ENCODE assay signal across 16 cellular contexts in the genomic region with DNA sequence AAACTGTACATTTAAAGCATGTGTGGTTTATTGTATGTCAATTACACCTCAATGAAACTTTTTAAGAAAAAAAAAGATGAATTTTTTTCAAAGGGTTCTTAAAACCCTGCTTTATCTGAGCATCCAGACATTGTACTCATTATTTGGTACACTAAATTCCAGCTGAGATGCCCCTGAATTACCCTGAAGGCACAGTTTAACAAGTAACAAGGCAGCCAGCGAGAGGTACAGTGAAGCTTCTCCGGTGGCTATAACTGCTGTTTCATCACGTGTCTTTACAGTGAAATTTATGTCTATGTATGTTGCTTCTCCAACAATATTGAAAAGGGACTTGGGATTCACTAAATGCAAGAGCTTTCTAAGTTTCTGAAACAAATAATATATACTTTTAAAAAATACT. TPM values are rescaled to one million over a fixed set of nuclear protein-coding genes. Genes with fewer than 3 reads are reported as not detected.
DNase-seq lines count a peak whose midpoint lies in the region; ATAC-seq and TF ChIP-seq lines count a peak whose summit lies in the region.
"Had no signal": no experiment of that assay in that cellular context is flagged by ENCODE, and none has a peak within 500 bp of the region (broad histone marks: within the 10 kb centered on the region; RNA-seq: fewer than 3 reads in every experiment).

No MANE protein-coding gene starts in this region.

- peak overlapping the region; percentile 7 for H3K4me2 ChIP-seq in neural progenitor cell

- no peak overlapping the region for H3K4me3 ChIP-seq in neural progenitor cell
- H3K4me3 ChIP-seq: HAP-1 had no signal

- H3K9me3 Mint-ChIP-seq in neural progenitor cell = no peaks in the 10 kb centered on the region
- peaks cover 2% of the 10 kb centered on the region for H3K9me3 Mint-ChIP-seq in glutamatergic neuron (ENCODE audit: unreplicated experiment)
- H3K9me3 Mint-ChIP-seq: T-helper 2 cell treated with Interferon-gamma antibody and Interleukin-4, amounts not matched to agents 5 μg/mL and 100 μg/mL, for 36 hours had no signal

- peaks cover 64% of the 10 kb centered on the region for H3K4me1 ChIP-seq in neural progenitor cell

- no peak overlapping the region for H3K27ac Mint-ChIP-seq in neural progenitor cell
- no peak overlapping the region for H3K27ac Mint-ChIP-seq in glutamatergic neuron (ENCODE audit: unreplicated experiment)
- H3K27ac Mint-ChIP-seq: CD8-positive, alpha-beta memory T cell; T-helper 2 cell treated with Interferon-gamma antibody and Interleukin-4, amounts not matched to agents 5 μg/mL and 100 μg/mL, for 36 hours had no signal

- H3K27ac ChIP-seq in caudate nucleus (ENCODE audit: low read depth, low read length) = peak overlapping the region; percentile 24
- H3K27ac ChIP-seq in neural progenitor cell = peak overlapping the region; percentile 90
- H3K27ac ChIP-seq: HL-60 had no signal

- DNase-seq in EH (ENCODE audit: low read depth) = peak; percentile 41
- peak; percentile 24 for DNase-seq in M059J (ENCODE audit: low read depth)
- no peak for DNase-seq in caudate nucleus (lab: John Stamatoyannopoulos, UW)
- DNase-seq in neural progenitor cell (ENCODE audit: low spot score) = no peak
- DNase-seq in left cardiac atrium = no peak
- DNase-seq in superior temporal gyrus (ENCODE audit: extremely low spot score) = no peak
- DNase-seq in Ammon's horn (ENCODE audit: low spot score) = no peak
- DNase-seq in glutamatergic neuron = no peak
- DNase-seq: CD8-positive, alpha-beta memory T cell; DMS 273 treated with DMSO at 0.1 percent for 48 hours; NCI-H2107; NCI-H226; NCI-H526 treated with DMSO at 0.1 percent for 48 hours had no signal

- no peak overlapping the region for H3K9ac ChIP-seq in neural progenitor cell

- H3K36me3 ChIP-seq in neural progenitor cell = no peaks in the 10 kb centered on the region

- H3K36me3 Mint-ChIP-seq in neural progenitor cell (peaks cover 2% of the 10 kb centered on the region), glutamatergic neuron (ENCODE audit: unreplicated experiment) (no peaks in the 10 kb centered on the region)
- H3K36me3 Mint-ChIP-seq: CD8-positive, alpha-beta memory T cell had no signal

- no peak overlapping the region for H3K4me3 Mint-ChIP-seq in neural progenitor cell
- no peak overlapping the region for H3K4me3 Mint-ChIP-seq in glutamatergic neuron (ENCODE audit: unreplicated experiment)
- H3K4me3 Mint-ChIP-seq: CD8-positive, alpha-beta memory T cell; T-helper 2 cell treated with Interferon-gamma antibody and Interleukin-4, amounts not matched to agents 5 μg/mL and 100 μg/mL, for 36 hours had no signal

- H3K27me3 Mint-ChIP-seq in neural progenitor cell (ENCODE audit: insufficient read depth, low read depth) (no peaks in the 10 kb centered on the region), glutamatergic neuron (ENCODE audit: unreplicated experiment) (no peaks in the 10 kb centered on the region)
- H3K27me3 Mint-ChIP-seq: CD8-positive, alpha-beta memory T cell had no signal

- no peak for ATAC-seq in left cardiac atrium

- no peaks in the 10 kb centered on the region for H3K27me3 ChIP-seq in neural progenitor cell

- TF ChIP-seq CTCF in neural progenitor cell (IDR thresholded peaks at IDR 0.05) = no peak
- no peak for TF ChIP-seq CTCF in glutamatergic neuron (IDR thresholded peaks at IDR 0.05; ENCODE audit: partially characterized antibody, unreplicated experiment)

- H3K9me3 ChIP-seq in neural progenitor cell (ENCODE audit: low read depth) = no peaks in the 10 kb centered on the region
- H3K9me3 ChIP-seq: HAP-1 had no signal

- H3K79me2 ChIP-seq in neural progenitor cell (ENCODE audit: low read depth) = no peaks in the 10 kb centered on the region

- H3K4me1 Mint-ChIP-seq in neural progenitor cell (peaks cover 40% of the 10 kb centered on the region), glutamatergic neuron (ENCODE audit: low read depth, unreplicated experiment) (peaks cover 5% of the 10 kb centered on the region)
- H3K4me1 Mint-ChIP-seq: CD8-positive, alpha-beta memory T cell had no signal

- intact Hi-C loops in left cardiac atrium (cut with DNase I) = no loop called here

- no peak overlapping the region for H2AFZ ChIP-seq in neural progenitor cell (replicated peaks)

- peaks cover 42% of the 10 kb centered on the region for H3F3A ChIP-seq in neural progenitor cell (ENCODE audit: low read depth)

- H4K20me1 ChIP-seq in neural progenitor cell (ENCODE audit: low read depth) = no peaks in the 10 kb centered on the region

RNA-seq across cellular contexts. Expression of gene SLC7A11, which starts 15.8 kb away (rescaled TPM):
- 7.8 and 9.2 TPM in 2 replicates for total RNA-seq in M059J (2014; rRNA removed; shearing (Covaris generic))
- total RNA-seq in neural progenitor cell (ENCODE audit: low replicate concordance) (7.0 and 9.6 TPM in 2 replicates), left cardiac atrium (1 to 10 TPM; 3.3 to 4.7 TPM), glutamatergic neuron (ENCODE audit: unreplicated experiment) (10.4 TPM)

Comparison
In these comparisons a context has a peak if more than half of its experiments do, and no peak if none do; other contexts are left out.
1. DNase-seq: peak in EH (single experiment) and M059J (single experiment); none in caudate nucleus (0 of 61), neural progenitor cell (single experiment), left cardiac atrium (single experiment), superior temporal gyrus (single experiment), Ammon's horn (single experiment) and glutamatergic neuron (single experiment).